ENCODE assay signal across 9 cellular contexts in the genomic region with DNA sequence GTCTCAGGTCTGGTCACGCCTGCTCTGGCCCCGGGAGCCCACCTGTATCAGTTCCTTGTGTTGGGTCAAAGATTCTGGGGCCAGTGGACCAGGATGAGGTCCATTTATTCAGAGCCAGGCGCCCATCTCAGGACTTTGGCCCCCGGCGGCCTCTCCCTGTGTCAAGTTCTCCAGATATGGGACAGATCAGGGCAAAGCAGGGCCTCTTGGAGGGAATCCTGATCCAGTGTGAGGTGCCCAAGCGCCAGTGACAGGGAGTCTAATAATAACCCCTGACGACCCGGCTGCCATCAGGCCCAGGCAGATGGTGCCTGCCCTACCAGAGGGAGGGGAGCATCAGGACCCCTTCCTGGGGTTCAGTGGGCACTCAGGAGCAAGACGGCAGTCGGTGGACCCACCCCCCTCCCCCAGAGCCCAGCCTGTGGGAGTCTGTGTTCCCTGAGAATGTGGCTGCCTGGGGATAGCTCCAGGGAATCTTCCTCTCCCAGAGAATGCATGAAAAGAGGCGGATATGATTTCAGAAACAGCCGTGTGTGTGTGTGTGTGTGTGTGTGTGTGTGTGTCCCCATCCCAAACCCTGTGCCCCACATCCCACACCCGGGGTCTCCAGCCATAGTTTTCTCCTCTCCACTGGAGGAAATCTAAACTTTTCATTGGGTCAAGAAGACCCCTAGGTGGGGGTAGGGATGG. TPM values are rescaled to one million over a fixed set of nuclear protein-coding genes. Genes with fewer than 3 reads are reported as not detected.
A peak's percentile ranks its signal among the peaks of the same experiment; 100 is the strongest.
DNase-seq lines count a peak whose midpoint lies in the region; ATAC-seq and TF ChIP-seq lines count a peak whose summit lies in the region.
"Had no signal": no experiment of that assay in that cellular context is flagged by ENCODE, and none has a peak within 500 bp of the region (broad histone marks: within the 10 kb centered on the region; RNA-seq: fewer than 3 reads in every experiment).

No MANE protein-coding gene starts in this region.

- peaks cover 24% of the 10 kb centered on the region for H3K36me3 Mint-ChIP-seq in activated naive CD8-positive, alpha-beta T cell treated with anti-CD3 and anti-CD28 coated beads, Interleukin-2, amount 50 U/mL, for 24 hours (ENCODE audit: low read depth)
- peaks cover 6% of the 10 kb centered on the region for H3K36me3 Mint-ChIP-seq in type B pancreatic cell

- intact Hi-C loops in Right ventricle myocardium inferior (cut with DNase I), result loop anchor here (2.0 to 5.0 kb wide), 5 partner anchors 28 to 243 kb away; partner anchors contain the start of genes GPR142 and GPRC5C
- intact Hi-C loops in cardiac septum (cut with DNase I), result loop anchor here (2.0 to 5.0 kb wide), 2 partner anchors 28 to 148 kb away; partner anchors contain the start of gene BTBD17

- H3K4me3 ChIP-seq in mononuclear cell (ENCODE audit: low read length), result peak overlapping the region; percentile 41
- H3K4me3 ChIP-seq: GM23248 had no signal

- H3K9me3 ChIP-seq in mononuclear cell (ENCODE audit: low read depth, low read length), result no peaks in the 10 kb centered on the region

- H3K4me1 ChIP-seq in mononuclear cell (ENCODE audit: insufficient read depth, low read length), result peaks cover 65% of the 10 kb centered on the region

- DNase-seq in Right ventricle myocardium inferior (ENCODE audit: missing footprints), result peak; percentile 75
- no peak for DNase-seq in cardiac septum (ENCODE audit: low spot score)
- no peak for DNase-seq in activated naive CD8-positive, alpha-beta T cell treated with anti-CD3 and anti-CD28 coated beads, Interleukin-2, amount 50 U/mL, for 24 hours
- no peak for DNase-seq in type B pancreatic cell (ENCODE audit: extremely low spot score, unreplicated experiment)
- no peak for DNase-seq in AG20443 (ENCODE audit: low spot score)
- DNase-seq: GM23248 had no signal

- no peaks in the 10 kb centered on the region for H3K27me3 ChIP-seq in mononuclear cell (ENCODE audit: insufficient read depth, low read length)

- H3K4me1 Mint-ChIP-seq in activated naive CD8-positive, alpha-beta T cell treated with anti-CD3 and anti-CD28 coated beads, Interleukin-2, amount 50 U/mL, for 24 hours, result peaks cover 63% of the 10 kb centered on the region
- peaks cover 33% of the 10 kb centered on the region for H3K4me1 Mint-ChIP-seq in type B pancreatic cell (ENCODE audit: unreplicated experiment)

- no peak overlapping the region for H3K27ac Mint-ChIP-seq in activated naive CD8-positive, alpha-beta T cell treated with anti-CD3 and anti-CD28 coated beads, Interleukin-2, amount 50 U/mL, for 24 hours
- H3K27ac Mint-ChIP-seq in type B pancreatic cell, result no peak overlapping the region

- H3K4me3 Mint-ChIP-seq in activated naive CD8-positive, alpha-beta T cell treated with anti-CD3 and anti-CD28 coated beads, Interleukin-2, amount 50 U/mL, for 24 hours, result peak overlapping the region; percentile 80
- H3K4me3 Mint-ChIP-seq in type B pancreatic cell, result peak overlapping the region; percentile 83

- no peaks in the 10 kb centered on the region for H3K27me3 Mint-ChIP-seq in activated naive CD8-positive, alpha-beta T cell treated with anti-CD3 and anti-CD28 coated beads, Interleukin-2, amount 50 U/mL, for 24 hours
- peaks cover 33% of the 10 kb centered on the region for H3K27me3 Mint-ChIP-seq in type B pancreatic cell

- H3K9me3 Mint-ChIP-seq in activated naive CD8-positive, alpha-beta T cell treated with anti-CD3 and anti-CD28 coated beads, Interleukin-2, amount 50 U/mL, for 24 hours, result no peaks in the 10 kb centered on the region
- no peaks in the 10 kb centered on the region for H3K9me3 Mint-ChIP-seq in type B pancreatic cell

- no peak for TF ChIP-seq CTCF in type B pancreatic cell (conservative IDR thresholded peaks at IDR 0.05)

- ATAC-seq in Right ventricle myocardium inferior, result peak; percentile 49
- ATAC-seq in activated naive CD8-positive, alpha-beta T cell treated with anti-CD3 and anti-CD28 coated beads, Interleukin-2, amount 50 U/mL, for 24 hours, result no peak
- ATAC-seq in GM18909 (IDR thresholded peaks at IDR 0.05; ENCODE audit: poor library complexity, unreplicated experiment), result no peak
- no peak for ATAC-seq in HG03139 (IDR thresholded peaks at IDR 0.05; ENCODE audit: unreplicated experiment)

RNA-seq across cellular contexts. Expression of gene TTYH2, which starts 1.4 kb away (rescaled TPM):
- total RNA-seq in Right ventricle myocardium inferior, result 39.2 TPM
- total RNA-seq in cardiac septum, result 17.9 TPM
- 8.5 TPM for total RNA-seq in mononuclear cell
- 2.2 and 12.4 TPM in 2 replicates for total RNA-seq in type B pancreatic cell (ENCODE audit: low replicate concordance)
- total RNA-seq: GM23248 had no signal

RNA-seq across cellular contexts. Expression of gene RPL38, which starts 11.3 kb away (rescaled TPM):
- total RNA-seq in Right ventricle myocardium inferior, result 747 TPM
- total RNA-seq in cardiac septum, result 575 TPM
- 976 TPM for total RNA-seq in mononuclear cell
- 1,028 and 1,111 TPM in 2 replicates for total RNA-seq in type B pancreatic cell (ENCODE audit: low replicate concordance)

RNA-seq across cellular contexts. Expression of gene DNAI2, which starts 59.2 kb away (rescaled TPM):
- not detected for total RNA-seq in Right ventricle myocardium inferior
- total RNA-seq in cardiac septum, result not detected
- total RNA-seq in mononuclear cell, result 0.21 TPM
- total RNA-seq in type B pancreatic cell (ENCODE audit: low replicate concordance), result 0.21 and 0.87 TPM in 2 replicates
- total RNA-seq: GM23248 had no signal
